13 cellular contexts compared by ENCODE assay signal in genomic region chr12:467591-467990, GRCh38.
"Had no signal": no experiment of that assay in that cellular context is flagged by ENCODE, and none has a peak within 500 bp of the region (broad histone marks: within the 10 kb centered on the region; RNA-seq: fewer than 3 reads in every experiment).

No MANE protein-coding gene starts in this region.

- DNase-seq: activated CD4-positive, alpha-beta T cell treated with anti-CD3 and anti-CD28 coated beads for 4 hours; activated CD8-positive, alpha-beta memory T cell treated with anti-CD3 and anti-CD28 coated beads, Interleukin-2, amount 50 U/mL, for 48 hours; activated CD8-positive, alpha-beta T cell treated with anti-CD3 and anti-CD28 coated beads, Interleukin-2, amount 10 ng/mL, durations not matched to agents 7 days and 5 days; activated naive CD8-positive, alpha-beta T cell treated with anti-CD3 and anti-CD28 coated beads, Interleukin-2, amount 10 ng/mL, durations not matched to agents 7 days and 5 days; foreskin fibroblast; naive thymus-derived CD4-positive, alpha-beta T cell; spleen; stimulated activated CD4-positive, alpha-beta T cell treated with anti-CD3 and anti-CD28 coated beads, Interleukin-1b, Interleukin-23, amount 100 ng/mL, for 48 hours; stimulated activated naive B cell treated with anti-CD40 and anti-IgM and Interleukin-4, amounts not matched to agents 10 μg/mL and 1 μg/mL and 100 μg/mL, for 72 hours; T-cell; WERI-Rb-1 had no signal

- H3K4me1 ChIP-seq: esophagus muscularis mucosa, spleen had no signal

- H3K27ac ChIP-seq: esophagus muscularis mucosa, spleen, WERI-Rb-1 had no signal

- H3K4me3 ChIP-seq: esophagus muscularis mucosa, spleen had no signal

- H3K9me3 ChIP-seq: esophagus muscularis mucosa, spleen had no signal

- H3K36me3 ChIP-seq: esophagus muscularis mucosa, spleen, WERI-Rb-1 had no signal

- ATAC-seq: activated CD8-positive, alpha-beta T cell treated with anti-CD3 and anti-CD28 coated beads, Interleukin-2, amount 10 ng/mL, durations not matched to agents 7 days and 5 days; naive thymus-derived CD4-positive, alpha-beta T cell; sciatic nerve; stimulated activated naive B cell treated with anti-CD40 and anti-IgM and Interleukin-4, amounts not matched to agents 10 μg/mL and 1 μg/mL and 100 μg/mL, for 72 hours; T-cell had no signal
